In the genomic region with DNA sequence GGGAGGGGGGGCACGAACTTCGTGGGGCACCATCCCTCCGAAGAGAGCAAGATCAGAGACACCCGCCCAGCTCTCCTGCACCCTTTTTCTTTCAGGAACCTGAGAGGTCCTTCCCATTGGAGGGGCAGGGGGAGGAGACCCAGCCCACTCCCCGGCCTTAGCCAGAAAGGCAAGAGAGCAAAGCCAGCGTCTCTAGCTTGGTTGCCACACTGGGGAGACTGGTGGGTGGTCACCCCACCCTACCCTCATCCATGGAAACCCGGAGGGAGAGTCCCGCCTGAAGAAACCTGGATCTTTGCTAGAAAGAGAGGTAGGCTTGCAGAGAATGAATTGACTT, we compare ENCODE assay signal across 8 cellular contexts. TPM values are rescaled to one million over a fixed set of nuclear protein-coding genes. Genes with fewer than 3 reads are reported as not detected.
DNase-seq lines count a peak whose midpoint lies in the region; ATAC-seq, FAIRE-seq and TF ChIP-seq lines count a peak whose summit lies in the region.

No MANE protein-coding gene starts in this region.

- H3K27ac ChIP-seq in 22Rv1 (peak overlapping the region; percentile 46), HUES6 (ENCODE audit: low read depth, low read length) (no peak overlapping the region), GM12878 (ENCODE audit: control insufficient read depth, insufficient read depth) (no peak overlapping the region), HepG2 (ENCODE audit: extremely low read length, insufficient read depth, low read length) (no peak overlapping the region), tibial nerve (peak overlapping the region; percentile 79 to 89 (median 86))

- no peaks in the 10 kb centered on the region for H4K20me1 ChIP-seq in GM12878 (ENCODE audit: control insufficient read depth, insufficient read depth)
- no peaks in the 10 kb centered on the region for H4K20me1 ChIP-seq in HepG2 (ENCODE audit: insufficient read depth, low read length)

- H3K4me2 ChIP-seq in GM12878 (ENCODE audit: control insufficient read depth, insufficient read depth), result peak overlapping the region; percentile 58
- H3K4me2 ChIP-seq in HepG2 (ENCODE audit: low read depth, low read length), result peak overlapping the region; percentile 72

- in situ Hi-C loops in GM12878 (cut with MboI) (no loop called here), HepG2 (cut with HindIII; ENCODE audit: extremely low pct_ligation_motif_present, low pct_unique_long_range_greater_than_20kb) (no loop called here)

- H3K4me3 ChIP-seq in HUES6 (ENCODE audit: low read depth, low read length) (peak overlapping the region; percentile 89), GM12878 (peak overlapping the region; percentile 59), HepG2 (replicated peaks in 1 of 3; ENCODE audit: insufficient read depth in 1 of 3, low read depth in 2 of 3, low read length in 3 of 3) (peak overlapping the region; percentile 52 to 67 (median 60); a peak in 5 of 6 replicates), tibial nerve (peak overlapping the region; percentile 61 to 63 (median 62))

- TF ChIP-seq POLR2A in GM12878 (IDR thresholded peaks at IDR 0.05; ENCODE audit: low read depth, low read length) (no peak), HepG2 (IDR thresholded peaks at IDR 0.05; ENCODE audit: insufficient read depth in 1 of 2, low read depth in 2 of 2, low read length in 2 of 2) (no peak), tibial nerve (IDR thresholded peaks at IDR 0.05) (peak in 1 of 2 donors; percentile 9)

- peak overlapping the region; percentile 82 for H3K9ac ChIP-seq in HUES6 (ENCODE audit: low read length)
- H3K9ac ChIP-seq in GM12878 (ENCODE audit: control insufficient read depth, insufficient read depth, low read length), result no peak overlapping the region; the same call in none of the 2 replicates
- H3K9ac ChIP-seq in HepG2 (ENCODE audit: insufficient read depth, low read depth, low read length), result peak overlapping the region; percentile 38; the same call in 1 of the 2 replicates

- H3K79me2 ChIP-seq in GM12878 (ENCODE audit: control insufficient read depth, insufficient read depth, low read length) (no peaks in the 10 kb centered on the region), HepG2 (ENCODE audit: insufficient read depth, low read length) (no peaks in the 10 kb centered on the region)

- DNase-seq in GM12878 (ENCODE audit: low read depth, low spot score), result no peak
- no peak for DNase-seq in HepG2 (ENCODE audit: low spot score)
- no peak for DNase-seq in tibial nerve (ENCODE audit: low spot score in 2 of 2)
- no peak for DNase-seq in central memory CD4-positive, alpha-beta T cell
- no peak for DNase-seq in GM03348 (ENCODE audit: low spot score)
- DNase-seq in LoVo (ENCODE audit: low spot score), result no peak

- intact Hi-C loops in GM12878 (cut with micrococcal nuclease; ENCODE audit: unreplicated experiment), result loop anchor here (2.0 to 5.0 kb wide), 2 partner anchors 76 to 125 kb away; no protein-coding TSS in a partner anchor
- intact Hi-C loops in HepG2 (cut with micrococcal nuclease; ENCODE audit: unreplicated experiment), result no loop called here

- H3K36me3 ChIP-seq in HUES6 (ENCODE audit: control insufficient read depth, insufficient read depth, low read length) (no peaks in the 10 kb centered on the region), GM12878 (ENCODE audit: control insufficient read depth in 2 of 2, insufficient read depth in 2 of 2, low read length in 1 of 2) (no peaks in the 10 kb centered on the region), HepG2 (replicated peaks in 1 of 2; ENCODE audit: control insufficient read depth in 1 of 2, insufficient read depth in 2 of 2, low read length in 2 of 2) (no peaks in the 10 kb centered on the region), tibial nerve (no peaks in the 10 kb centered on the region)

- CTCF ChIA-PET in GM12878 (lab: Yijun Ruan, JAX) (interaction anchor here (0.8 to 5.1 kb wide), 15 partner anchors 14 to 360 kb away, joined by 3 to 143 read pairs (median 5); no protein-coding TSS in a partner anchor), HepG2 (lab: Yijun Ruan, JAX; ENCODE audit: low intra/inter-chr PET ratio, low total read pairs) (no interaction called here)

- TF ChIP-seq RAD21 in GM12878 (IDR thresholded peaks at IDR 0.05; ENCODE audit: insufficient read depth, low read depth, low read length) (no peak), HepG2 (CRISPR knock-in tag; IDR thresholded peaks at IDR 0.05) (no peak)

- H3K27me3 ChIP-seq in HUES6 (ENCODE audit: control insufficient read depth, insufficient read depth, low read length) (peaks cover 17% of the 10 kb centered on the region; the same call in 1 of the 2 replicates), GM12878 (replicated peaks in 1 of 2; ENCODE audit: control insufficient read depth in 2 of 2, insufficient read depth in 2 of 2, low read length in 1 of 2) (peaks cover 3 to 14% of the 10 kb centered on the region in 2 experiments), HepG2 (ENCODE audit: control insufficient read depth in 1 of 2, insufficient read depth in 2 of 2, low read length in 2 of 2) (peaks cover 10 to 40% of the 10 kb centered on the region in 2 experiments; a peak in 4 of 5 replicates), tibial nerve (no peaks in the 10 kb centered on the region)

- SMC1A ChIA-PET in GM12878 (lab: Charles Lee; ENCODE audit: uncharacterized antibody, unreplicated experiment), result interaction anchor here (0.6 to 4.4 kb wide), 17 partner anchors 9 to 664 kb away, joined by 3 to 84 read pairs (median 5); a partner anchor contains a TSS

- peak overlapping the region; percentile 82 for H2AFZ ChIP-seq in GM12878 (ENCODE audit: control insufficient read depth, low read depth, low read length)
- H2AFZ ChIP-seq in HepG2 (ENCODE audit: low read length), result no peak overlapping the region

- TF ChIP-seq EP300 in GM12878 (IDR thresholded peaks at IDR 0.05; ENCODE audit: borderline replicate concordance in 1 of 2, control insufficient read depth in 1 of 2, low read depth in 2 of 2, low read length in 2 of 2), result no peak
- no peak for TF ChIP-seq EP300 in HepG2 (IDR thresholded peaks at IDR 0.05; ENCODE audit: low read depth in 2 of 2, low read length in 2 of 2)
- TF ChIP-seq EP300 in HepG2 (CRISPR knock-in tag; IDR thresholded peaks at IDR 0.05; ENCODE audit: borderline replicate concordance), result no peak
- TF ChIP-seq EP300 in tibial nerve (IDR thresholded peaks at IDR 0.05), result peak in 1 of 2 donors; percentile 1

- ATAC-seq in GM12878 (no peak), HepG2 (peak; percentile 12)

- FAIRE-seq in GM12878 (lab: Jason Lieb, UNC) (no peak), HepG2 (lab: Jason Lieb, UNC) (no peak)

- WGBS in GM12878 (ENCODE audit: insufficient coverage, insufficient replicate concordance, low lambda C conversion rate, missing lambda C conversion rate), result 0% methylated on average over 8 of the region's 8 CpGs
- WGBS in HepG2 (ENCODE audit: low lambda C conversion rate), result 0% methylated on average over 6 of the region's 8 CpGs
- 0% methylated on average over 7 to 8 of the region's 8 CpGs for WGBS in tibial nerve, 2 donors

- POLR2A ChIA-PET in GM12878 (lab: Charles Lee) (interaction anchor here (0.6 to 1.2 kb wide), 5 partner anchors 23 to 954 kb away, joined by 3 to 5 read pairs (median 4); no protein-coding TSS in a partner anchor), HepG2 (lab: Yijun Ruan, JAX) (no interaction called here)

- BruUV-seq in GM12878 (replicated peaks; lab: Mats Ljungman, UMichigan) (TSS peak; percentile 62), HepG2 (replicated peaks; lab: Mats Ljungman, UMichigan) (no TSS peak)

- RAD21 ChIA-PET in GM12878 (lab: Charles Lee; ENCODE audit: unreplicated experiment), result interaction anchor here (0.7 to 3.3 kb wide), 16 partner anchors 9 to 1277 kb away, joined by 3 to 81 read pairs (median 4); a partner anchor contains a TSS

- TF ChIP-seq CTCF in 22Rv1 (IDR thresholded peaks at IDR 0.05) (no peak), GM12878 (IDR thresholded peaks at IDR 0.05 in 2 of 3, conservative IDR thresholded peaks at IDR 0.05 in 1 of 3; ENCODE audit: control insufficient read depth in 2 of 3, extremely low read depth in 1 of 3, insufficient read depth in 1 of 3, low read depth in 3 of 3, low read length in 3 of 3) (no peak), HepG2 (CRISPR knock-in tag; IDR thresholded peaks at IDR 0.05) (no peak), tibial nerve (IDR thresholded peaks at IDR 0.05) (peak in 1 of 5 experiments; percentile 5)

- H3K4me1 ChIP-seq in HUES6 (ENCODE audit: control insufficient read depth, insufficient read depth, low read length) (peaks cover 42% of the 10 kb centered on the region), GM12878 (ENCODE audit: control insufficient read depth, insufficient read depth, low read length) (peaks cover 28% of the 10 kb centered on the region), HepG2 (ENCODE audit: insufficient read depth, low read length) (peaks cover 23% of the 10 kb centered on the region), tibial nerve (peaks cover 0 to 50% (median 23%) of the 10 kb centered on the region in 4 donors)

- H3K9me3 ChIP-seq in HUES6 (ENCODE audit: control insufficient read depth, insufficient read depth, low read depth, low read length) (no peaks in the 10 kb centered on the region), GM12878 (replicated peaks; ENCODE audit: control insufficient read depth, insufficient read depth, low read length) (no peaks in the 10 kb centered on the region), HepG2 (ENCODE audit: low read length) (no peaks in the 10 kb centered on the region), tibial nerve (no peaks in the 10 kb centered on the region)

RNA-seq across cellular contexts. Expression of a gene that starts 0.2 kb away (rescaled TPM):
- 50.4 and 52.6 TPM in 2 replicates for total RNA-seq in GM12878 (2013; cell fraction: nucleolus; rRNA removed)
- 4.6 and 5.5 TPM in 2 replicates for total RNA-seq in GM12878 (2014; rRNA removed)
- 5.5 and 5.7 TPM in 2 replicates for total RNA-seq in GM12878 (2014; rRNA removed; fragmentation: Illumina TruSeq; extraction: Trizol)
- 7.1 and 7.6 TPM in 2 replicates for total RNA-seq in GM12878 (2021)
- polyA plus RNA-seq in GM12878 (2011; ENCODE audit: low read depth), result 0.76 TPM
- polyA plus RNA-seq in GM12878 (2011; rRNA removed), result 2.5 and 3.0 TPM in 2 replicates
- polyA plus RNA-seq in GM12878 (2011; cell fraction: cytosol; rRNA removed), result 1.9 and 2.3 TPM in 2 replicates
- 3.5 and 3.7 TPM in 2 replicates for polyA plus RNA-seq in GM12878 (2011; cell fraction: nucleus; rRNA removed)
- 1.2 and 1.6 TPM in 2 replicates for polyA plus RNA-seq in GM12878 (2012)
- 8.4 and 10.0 TPM in 2 replicates for polyA plus RNA-seq in GM12878 (2014; fragmentation: Illumina TruSeq; extraction: Trizol)
- 1 to 10 TPM; 2.3 to 2.6 TPM for polyA plus RNA-seq in GM12878 (2014; fragmentation: Nextera tagmentation; extraction: Ambion mirVana)
- 5.5 and 6.3 TPM in 2 replicates for polyA plus RNA-seq in GM12878 (2014; rRNA removed)
- 1 to 10 TPM; 2.0 to 2.5 TPM for polyA plus RNA-seq in GM12878 (2016; fragmentation: Nextera tagmentation; extraction: Ambion mirVana)
- polyA minus RNA-seq in GM12878 (2011; rRNA and poly(A)+ RNA removed), result 6.0 and 9.1 TPM in 2 replicates
- polyA minus RNA-seq in GM12878 (2011; cell fraction: cytosol; rRNA and poly(A)+ RNA removed), result 2.7 and 5.5 TPM in 2 replicates
- polyA minus RNA-seq in GM12878 (2011; cell fraction: nucleus; rRNA and poly(A)+ RNA removed), result 1.3 and 3.3 TPM in 2 replicates
- 6.2 and 12.4 TPM in 2 replicates for total RNA-seq in HepG2 (2016; rRNA removed; fragmentation: Illumina TruSeq; extraction: Trizol)
- 1.7 TPM in 2 replicates for total RNA-seq in HepG2 (2016; cell fraction: cytosol; rRNA removed; fragmentation: Illumina TruSeq; extraction: Trizol; ENCODE audit: low read depth)
- total RNA-seq in HepG2 (2016; cell fraction: insoluble cytoplasmic fraction; rRNA removed; fragmentation: Illumina TruSeq; extraction: Trizol), result 6.9 and 11.1 TPM in 2 replicates
- total RNA-seq in HepG2 (2016; cell fraction: membrane; rRNA removed; fragmentation: Illumina TruSeq; extraction: Trizol), result 3.0 and 3.9 TPM in 2 replicates
- total RNA-seq in HepG2 (2016; cell fraction: nucleus; rRNA removed; fragmentation: Illumina TruSeq; extraction: Trizol), result 19.3 and 20.7 TPM in 2 replicates
- polyA plus RNA-seq in HepG2 (2011; rRNA removed), result 9.0 and 9.9 TPM in 2 replicates
- 5.2 and 7.5 TPM in 2 replicates for polyA plus RNA-seq in HepG2 (2011; cell fraction: cytosol; rRNA removed)
- 12.2 and 12.9 TPM in 2 replicates for polyA plus RNA-seq in HepG2 (2011; cell fraction: nucleus; rRNA removed)
- polyA plus RNA-seq in HepG2 (2012), result 6.8 and 9.0 TPM in 2 replicates
- polyA plus RNA-seq in HepG2 (2016; cell fraction: cytosol; fragmentation: Illumina TruSeq; extraction: Trizol; ENCODE audit: low read depth), result 0.69 and 0.76 TPM in 2 replicates
- 3.5 and 4.1 TPM in 2 replicates for polyA plus RNA-seq in HepG2 (2016; cell fraction: insoluble cytoplasmic fraction; fragmentation: Illumina TruSeq; extraction: Trizol; ENCODE audit: low read depth)
- polyA plus RNA-seq in HepG2 (2016; cell fraction: membrane; fragmentation: Illumina TruSeq; extraction: Trizol; ENCODE audit: low read depth), result 1.8 and 2.0 TPM in 2 replicates
- polyA plus RNA-seq in HepG2 (2016; cell fraction: nucleus; fragmentation: Illumina TruSeq; extraction: Trizol; ENCODE audit: insufficient read depth, low read depth), result 17.9 and 18.5 TPM in 2 replicates
- polyA minus RNA-seq in HepG2 (2011; rRNA and poly(A)+ RNA removed; ENCODE audit: low replicate concordance), result 32.7 and 131 TPM in 2 replicates
- polyA minus RNA-seq in HepG2 (2011; cell fraction: cytosol; rRNA and poly(A)+ RNA removed), result 14.0 and 16.7 TPM in 2 replicates
- polyA minus RNA-seq in HepG2 (2011; cell fraction: nucleus; rRNA and poly(A)+ RNA removed), result 14.4 and 22.9 TPM in 2 replicates
- total RNA-seq in tibial nerve, result 100 to 1,000 TPM in 1 of 4 donors, 10 to 100 TPM in 3; 78.6 to 135 (median 85.0) TPM

Comparison
In these comparisons a context has a peak if more than half of its experiments do, and no peak if none do; other contexts are left out.
1. H3K27ac ChIP-seq: peak in 22Rv1 (single experiment) and tibial nerve (4 of 4); none in HUES6 (single experiment), GM12878 (single experiment) and HepG2 (single experiment).
2. Peak in every context shown above with its lines, with median percentiles within 50 percentile points of each other: H3K4me3 ChIP-seq.